ENCODE assay signal across 1 cellular context in the genomic region with DNA sequence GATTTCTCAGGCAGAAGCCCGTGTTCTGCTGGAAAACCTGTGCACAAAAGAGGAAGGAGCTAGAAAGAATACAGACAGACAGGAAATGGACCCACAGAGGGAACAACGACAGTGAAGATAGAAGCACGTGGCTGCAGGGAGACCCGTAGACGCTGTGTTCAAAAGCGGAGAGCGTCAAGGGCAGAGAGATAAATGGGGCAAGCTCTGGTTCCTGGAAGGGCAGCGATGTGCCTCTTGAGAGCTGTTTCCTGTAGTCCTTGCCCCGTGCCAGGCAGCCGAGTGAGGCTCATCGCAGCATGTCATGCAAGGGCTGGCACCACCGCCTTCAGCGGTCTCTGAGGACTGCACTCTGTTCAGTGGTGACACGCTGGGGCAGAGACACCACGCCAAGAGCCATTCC.
TF ChIP-seq lines count a peak whose summit lies in the region.

No MANE protein-coding gene starts in this region.

TF ChIP-seq in H1, 55 proteins besides CTCF, POLR2A, EP300 and RAD21:
- TF ChIP-seq GTF2F1 (IDR thresholded peaks at IDR 0.05; ENCODE audit: borderline replicate concordance, low read depth, low read length) (no peak), CEBPB (IDR thresholded peaks at IDR 0.05; ENCODE audit: low read depth, low read length) (no peak), KDM5A (IDR thresholded peaks at IDR 0.05; ENCODE audit: low read length) (no peak), RBBP5 (IDR thresholded peaks at IDR 0.05; ENCODE audit: borderline replicate concordance, low read depth, low read length) (no peak), FOSL1 (IDR thresholded peaks at IDR 0.05; ENCODE audit: insufficient read depth, low read depth, low read length) (no peak), CHD1 (IDR thresholded peaks at IDR 0.05; ENCODE audit: low read depth, low read length) (no peak)
TF ChIP-seq in H1: peak in this region for 0.
